In genomic region chr9:126462617-126463016, GRCh38 we compare ENCODE assay signal across 22 cellular contexts.
"Had no signal": no experiment of that assay in that cellular context is flagged by ENCODE, and none has a peak within 500 bp of the region (broad histone marks: within the 10 kb centered on the region; RNA-seq: fewer than 3 reads in every experiment).

No MANE protein-coding gene starts in this region.

- H3K9ac ChIP-seq: KMS-11 had no signal

- DNase-seq: IMR-90, Kasumi-1, MM.1S, NCI-H1092 treated with DMSO at 0.1 percent for 48 hours, NCI-H1436, NCI-H187, NCI-H2029, NCI-H2081 treated with DMSO at 0.1 percent for 48 hours, NCI-H2171, NCI-H226, NCI-H446, NCI-H510A, NCI-H524 treated with DMSO at 0.1 percent for 48 hours, NCI-H69, NCI-H774, Right ventricle myocardium superior, RPMI8226, SIG-M5 had no signal

- H3K9me3 ChIP-seq: SJSA1 had no signal

- H3K4me1 ChIP-seq: SJSA1 had no signal

- H3K27me3 ChIP-seq: SJSA1 had no signal

- H3K27ac ChIP-seq: KMS-11, SJSA1, SK-N-MC had no signal

- H3K36me3 ChIP-seq: SJSA1 had no signal

- H3K4me2 ChIP-seq: KMS-11 had no signal

- ATAC-seq: HepG2 had no signal

- H3K4me3 ChIP-seq: SJSA1, SK-N-MC had no signal
